ENCODE assay signal across 1 cellular context in the genomic region with DNA sequence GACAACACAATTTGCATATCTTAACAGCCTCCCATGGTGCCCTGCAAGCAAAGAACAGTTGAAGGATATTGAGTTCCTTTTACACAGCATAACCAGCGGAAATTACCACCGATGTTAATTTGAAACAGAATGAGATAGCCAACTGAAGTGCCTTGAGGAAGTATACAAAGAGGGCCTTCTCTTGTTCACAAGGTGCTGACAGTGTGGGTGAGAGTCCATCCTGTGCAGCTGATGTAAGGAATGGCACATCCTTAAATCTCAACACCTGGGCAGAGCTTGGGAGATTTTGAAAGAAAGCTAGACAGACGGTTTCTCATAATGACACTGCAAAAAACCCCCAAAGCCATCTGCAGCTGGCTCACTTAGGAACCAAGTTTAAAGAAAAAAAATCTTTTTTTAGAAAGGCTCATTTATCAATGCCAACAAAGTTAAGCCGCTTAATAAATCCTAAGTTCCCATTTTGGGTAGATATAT.
TF ChIP-seq lines count a peak whose summit lies in the region.

No MANE protein-coding gene starts in this region.

TF ChIP-seq in GM12878, 131 proteins besides CTCF, POLR2A, EP300 and RAD21 (continued from another document):
- TF ChIP-seq, protein P1, sequence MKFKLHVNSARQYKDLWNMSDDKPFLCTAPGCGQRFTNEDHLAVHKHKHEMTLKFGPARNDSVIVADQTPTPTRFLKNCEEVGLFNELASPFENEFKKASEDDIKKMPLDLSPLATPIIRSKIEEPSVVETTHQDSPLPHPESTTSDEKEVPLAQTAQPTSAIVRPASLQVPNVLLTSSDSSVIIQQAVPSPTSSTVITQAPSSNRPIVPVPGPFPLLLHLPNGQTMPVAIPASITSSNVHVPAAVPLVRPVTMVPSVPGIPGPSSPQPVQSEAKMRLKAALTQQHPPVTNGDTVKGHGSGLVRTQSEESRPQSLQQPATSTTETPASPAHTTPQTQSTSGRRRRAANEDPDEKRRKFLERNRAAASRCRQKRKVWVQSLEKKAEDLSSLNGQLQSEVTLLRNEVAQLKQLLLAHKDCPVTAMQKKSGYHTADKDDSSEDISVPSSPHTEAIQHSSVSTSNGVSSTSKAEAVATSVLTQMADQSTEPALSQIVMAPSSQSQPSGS (IDR thresholded peaks at IDR 0.05; ENCODE audit: low read length): peak; percentile 59; the same call in 1 of the 2 replicates
- TF ChIP-seq TCF3 (IDR thresholded peaks at IDR 0.05; ENCODE audit: borderline replicate concordance, insufficient read depth, low read depth, low read length) (peak; percentile 67; the same call in 1 of the 2 replicates), CREM (IDR thresholded peaks at IDR 0.05; ENCODE audit: low read depth) (peak; percentile 55; the same call in 1 of the 2 replicates), NFIC (IDR thresholded peaks at IDR 0.05; ENCODE audit: low read depth, low read length) (peak; percentile 74), MYC (IDR thresholded peaks at IDR 0.05; ENCODE audit: insufficient read depth, insufficient read length, insufficient replicate concordance, low read length, severe bottlenecking) (no peak), MEF2A (IDR thresholded peaks at IDR 0.05; ENCODE audit: insufficient read depth, low read depth, low read length) (0 out of 2 replicates have a peak, but pooled peaks have one; percentile 18), DPF2 (IDR thresholded peaks at IDR 0.05) (peak; percentile 73), NBN (IDR thresholded peaks at IDR 0.05) (peak; percentile 49; the same call in 1 of the 2 replicates), SMAD1 (IDR thresholded peaks at IDR 0.05; ENCODE audit: low read depth, partially characterized antibody) (no peak), YBX1 (IDR thresholded peaks at IDR 0.05) (no peak), YY1 (IDR thresholded peaks at IDR 0.05; ENCODE audit: low read depth, low read length) (0 out of 2 replicates have a peak, but pooled peaks have one; percentile 11), GATAD2B (conservative IDR thresholded peaks at IDR 0.05; ENCODE audit: low read depth) (0 out of 2 replicates have a peak, but pooled peaks have one; percentile 39), TCF7 (IDR thresholded peaks at IDR 0.05; ENCODE audit: borderline replicate concordance) (peak; percentile 50; the same call in 1 of the 2 replicates), CBX5 (IDR thresholded peaks at IDR 0.05; ENCODE audit: low read depth) (0 out of 2 replicates have a peak, but pooled peaks have one; percentile 46), EED (IDR thresholded peaks at IDR 0.05; ENCODE audit: low read depth) (peak; percentile 91; the same call in 1 of the 2 replicates), PML (IDR thresholded peaks at IDR 0.05; ENCODE audit: low read length) (no peak), NR2F1 (conservative IDR thresholded peaks at IDR 0.05) (0 out of 2 replicates have a peak, but pooled peaks have one; percentile 16), RELA (IDR thresholded peaks at IDR 0.05; ENCODE audit: borderline replicate concordance, partially characterized antibody) (peak; percentile 36), ETV6 (conservative IDR thresholded peaks at IDR 0.05 in 1 of 2, IDR thresholded peaks at IDR 0.05 in 1 of 2; ENCODE audit: borderline replicate concordance in 1 of 2, low read depth in 1 of 2) (peak in 1 of 2 experiments; percentile 63; a peak in 1 of 4 replicates), CHD1 (IDR thresholded peaks at IDR 0.05; ENCODE audit: low read depth, low read length) (no peak), IKZF2 (IDR thresholded peaks at IDR 0.05) (peak; percentile 80 to 85), SIX5 (IDR thresholded peaks at IDR 0.05; ENCODE audit: low read depth, low read length, severe bottlenecking) (no peak), TBL1XR1 (IDR thresholded peaks at IDR 0.05; ENCODE audit: low read depth, low read length) (no peak), ZBED1 (IDR thresholded peaks at IDR 0.05; ENCODE audit: borderline replicate concordance) (0 out of 2 replicates have a peak, but pooled peaks have one; percentile 27), MYB (IDR thresholded peaks at IDR 0.05; ENCODE audit: borderline replicate concordance, low read depth, low read length) (peak; percentile 75; the same call in 1 of the 2 replicates), IKZF1 (conservative IDR thresholded peaks at IDR 0.05) (peak; percentile 89), CREB1 (IDR thresholded peaks at IDR 0.05; ENCODE audit: low read depth) (0 out of 2 replicates have a peak, but pooled peaks have one; percentile 28), FOXM1 (IDR thresholded peaks at IDR 0.05; ENCODE audit: low read depth, low read length) (peak; percentile 76)
- TF ChIP-seq, protein P2, sequence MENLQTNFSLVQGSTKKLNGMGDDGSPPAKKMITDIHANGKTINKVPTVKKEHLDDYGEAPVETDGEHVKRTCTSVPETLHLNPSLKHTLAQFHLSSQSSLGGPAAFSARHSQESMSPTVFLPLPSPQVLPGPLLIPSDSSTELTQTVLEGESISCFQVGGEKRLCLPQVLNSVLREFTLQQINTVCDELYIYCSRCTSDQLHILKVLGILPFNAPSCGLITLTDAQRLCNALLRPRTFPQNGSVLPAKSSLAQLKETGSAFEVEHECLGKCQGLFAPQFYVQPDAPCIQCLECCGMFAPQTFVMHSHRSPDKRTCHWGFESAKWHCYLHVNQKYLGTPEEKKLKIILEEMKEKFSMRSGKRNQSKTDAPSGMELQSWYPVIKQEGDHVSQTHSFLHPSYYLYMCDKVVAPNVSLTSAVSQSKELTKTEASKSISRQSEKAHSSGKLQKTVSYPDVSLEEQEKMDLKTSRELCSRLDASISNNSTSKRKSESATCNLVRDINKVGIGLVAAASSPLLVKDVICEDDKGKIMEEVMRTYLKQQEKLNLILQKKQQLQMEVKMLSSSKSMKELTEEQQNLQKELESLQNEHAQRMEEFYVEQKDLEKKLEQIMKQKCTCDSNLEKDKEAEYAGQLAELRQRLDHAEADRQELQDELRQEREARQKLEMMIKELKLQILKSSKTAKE (IDR thresholded peaks at IDR 0.05; ENCODE audit: low read depth, poor library complexity, severe bottlenecking): peak; percentile 56
- TF ChIP-seq, protein P3, sequence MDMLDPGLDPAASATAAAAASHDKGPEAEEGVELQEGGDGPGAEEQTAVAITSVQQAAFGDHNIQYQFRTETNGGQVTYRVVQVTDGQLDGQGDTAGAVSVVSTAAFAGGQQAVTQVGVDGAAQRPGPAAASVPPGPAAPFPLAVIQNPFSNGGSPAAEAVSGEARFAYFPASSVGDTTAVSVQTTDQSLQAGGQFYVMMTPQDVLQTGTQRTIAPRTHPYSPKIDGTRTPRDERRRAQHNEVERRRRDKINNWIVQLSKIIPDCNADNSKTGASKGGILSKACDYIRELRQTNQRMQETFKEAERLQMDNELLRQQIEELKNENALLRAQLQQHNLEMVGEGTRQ (IDR thresholded peaks at IDR 0.05; ENCODE audit: borderline replicate concordance, low read depth, low read length): no peak
- TF ChIP-seq, protein P4, sequence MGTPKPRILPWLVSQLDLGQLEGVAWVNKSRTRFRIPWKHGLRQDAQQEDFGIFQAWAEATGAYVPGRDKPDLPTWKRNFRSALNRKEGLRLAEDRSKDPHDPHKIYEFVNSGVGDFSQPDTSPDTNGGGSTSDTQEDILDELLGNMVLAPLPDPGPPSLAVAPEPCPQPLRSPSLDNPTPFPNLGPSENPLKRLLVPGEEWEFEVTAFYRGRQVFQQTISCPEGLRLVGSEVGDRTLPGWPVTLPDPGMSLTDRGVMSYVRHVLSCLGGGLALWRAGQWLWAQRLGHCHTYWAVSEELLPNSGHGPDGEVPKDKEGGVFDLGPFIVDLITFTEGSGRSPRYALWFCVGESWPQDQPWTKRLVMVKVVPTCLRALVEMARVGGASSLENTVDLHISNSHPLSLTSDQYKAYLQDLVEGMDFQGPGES (IDR thresholded peaks at IDR 0.05): no peak
- TF ChIP-seq, protein P5, sequence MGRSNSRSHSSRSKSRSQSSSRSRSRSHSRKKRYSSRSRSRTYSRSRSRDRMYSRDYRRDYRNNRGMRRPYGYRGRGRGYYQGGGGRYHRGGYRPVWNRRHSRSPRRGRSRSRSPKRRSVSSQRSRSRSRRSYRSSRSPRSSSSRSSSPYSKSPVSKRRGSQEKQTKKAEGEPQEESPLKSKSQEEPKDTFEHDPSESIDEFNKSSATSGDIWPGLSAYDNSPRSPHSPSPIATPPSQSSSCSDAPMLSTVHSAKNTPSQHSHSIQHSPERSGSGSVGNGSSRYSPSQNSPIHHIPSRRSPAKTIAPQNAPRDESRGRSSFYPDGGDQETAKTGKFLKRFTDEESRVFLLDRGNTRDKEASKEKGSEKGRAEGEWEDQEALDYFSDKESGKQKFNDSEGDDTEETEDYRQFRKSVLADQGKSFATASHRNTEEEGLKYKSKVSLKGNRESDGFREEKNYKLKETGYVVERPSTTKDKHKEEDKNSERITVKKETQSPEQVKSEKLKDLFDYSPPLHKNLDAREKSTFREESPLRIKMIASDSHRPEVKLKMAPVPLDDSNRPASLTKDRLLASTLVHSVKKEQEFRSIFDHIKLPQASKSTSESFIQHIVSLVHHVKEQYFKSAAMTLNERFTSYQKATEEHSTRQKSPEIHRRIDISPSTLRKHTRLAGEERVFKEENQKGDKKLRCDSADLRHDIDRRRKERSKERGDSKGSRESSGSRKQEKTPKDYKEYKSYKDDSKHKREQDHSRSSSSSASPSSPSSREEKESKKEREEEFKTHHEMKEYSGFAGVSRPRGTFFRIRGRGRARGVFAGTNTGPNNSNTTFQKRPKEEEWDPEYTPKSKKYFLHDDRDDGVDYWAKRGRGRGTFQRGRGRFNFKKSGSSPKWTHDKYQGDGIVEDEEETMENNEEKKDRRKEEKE (IDR thresholded peaks at IDR 0.05): no peak
- TF ChIP-seq, protein P6, sequence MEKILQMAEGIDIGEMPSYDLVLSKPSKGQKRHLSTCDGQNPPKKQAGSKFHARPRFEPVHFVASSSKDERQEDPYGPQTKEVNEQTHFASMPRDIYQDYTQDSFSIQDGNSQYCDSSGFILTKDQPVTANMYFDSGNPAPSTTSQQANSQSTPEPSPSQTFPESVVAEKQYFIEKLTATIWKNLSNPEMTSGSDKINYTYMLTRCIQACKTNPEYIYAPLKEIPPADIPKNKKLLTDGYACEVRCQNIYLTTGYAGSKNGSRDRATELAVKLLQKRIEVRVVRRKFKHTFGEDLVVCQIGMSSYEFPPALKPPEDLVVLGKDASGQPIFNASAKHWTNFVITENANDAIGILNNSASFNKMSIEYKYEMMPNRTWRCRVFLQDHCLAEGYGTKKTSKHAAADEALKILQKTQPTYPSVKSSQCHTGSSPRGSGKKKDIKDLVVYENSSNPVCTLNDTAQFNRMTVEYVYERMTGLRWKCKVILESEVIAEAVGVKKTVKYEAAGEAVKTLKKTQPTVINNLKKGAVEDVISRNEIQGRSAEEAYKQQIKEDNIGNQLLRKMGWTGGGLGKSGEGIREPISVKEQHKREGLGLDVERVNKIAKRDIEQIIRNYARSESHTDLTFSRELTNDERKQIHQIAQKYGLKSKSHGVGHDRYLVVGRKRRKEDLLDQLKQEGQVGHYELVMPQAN (conservative IDR thresholded peaks at IDR 0.05): no peak
- TF ChIP-seq, protein P7, sequence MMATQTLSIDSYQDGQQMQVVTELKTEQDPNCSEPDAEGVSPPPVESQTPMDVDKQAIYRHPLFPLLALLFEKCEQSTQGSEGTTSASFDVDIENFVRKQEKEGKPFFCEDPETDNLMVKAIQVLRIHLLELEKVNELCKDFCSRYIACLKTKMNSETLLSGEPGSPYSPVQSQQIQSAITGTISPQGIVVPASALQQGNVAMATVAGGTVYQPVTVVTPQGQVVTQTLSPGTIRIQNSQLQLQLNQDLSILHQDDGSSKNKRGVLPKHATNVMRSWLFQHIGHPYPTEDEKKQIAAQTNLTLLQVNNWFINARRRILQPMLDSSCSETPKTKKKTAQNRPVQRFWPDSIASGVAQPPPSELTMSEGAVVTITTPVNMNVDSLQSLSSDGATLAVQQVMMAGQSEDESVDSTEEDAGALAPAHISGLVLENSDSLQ (IDR thresholded peaks at IDR 0.05): peak; percentile 72
TF ChIP-seq in GM12878: peak in this region for 28.
